In genomic region chr3:178203152-178203551, GRCh38 we compare ENCODE assay signal across 12 cellular contexts.
DNase-seq lines count a peak whose midpoint lies in the region; ATAC-seq and TF ChIP-seq lines count a peak whose summit lies in the region.
"Had no signal": no experiment of that assay in that cellular context is flagged by ENCODE, and none has a peak within 500 bp of the region (broad histone marks: within the 10 kb centered on the region; RNA-seq: fewer than 3 reads in every experiment).

No MANE protein-coding gene starts in this region.

- H3K36me3 ChIP-seq in SK-N-SH (replicated peaks in 1 of 2; ENCODE audit: control insufficient read depth in 1 of 2, insufficient read depth in 2 of 2, low read length in 1 of 2): no peaks in the 10 kb centered on the region

- H3F3A ChIP-seq in SK-N-SH (replicated peaks; ENCODE audit: insufficient read depth): no peaks in the 10 kb centered on the region

- no peak overlapping the region for H3K27ac Mint-ChIP-seq in activated CD4-positive, alpha-beta memory T cell treated with anti-CD3 and anti-CD28 coated beads, Interleukin-2, amount 10 ng/mL, durations not matched to agents 7 days and 5 days
- no peak overlapping the region for H3K27ac Mint-ChIP-seq in T-helper 17 cell

- H3K36me3 Mint-ChIP-seq in activated CD4-positive, alpha-beta memory T cell treated with anti-CD3 and anti-CD28 coated beads, Interleukin-2, amount 10 ng/mL, durations not matched to agents 7 days and 5 days (ENCODE audit: low read depth): no peaks in the 10 kb centered on the region
- H3K36me3 Mint-ChIP-seq in T-helper 17 cell (ENCODE audit: low read depth): no peaks in the 10 kb centered on the region

- H3K79me2 ChIP-seq in SK-N-SH (ENCODE audit: insufficient read depth): no peaks in the 10 kb centered on the region

- DNase-seq in CD1c-positive myeloid dendritic cell (ENCODE audit: extremely low spot score) (peak; percentile 17), SK-N-SH (no peak), fibroblast of the aortic adventitia (ENCODE audit: low read depth) (peak; percentile 54), pons (ENCODE audit: low spot score) (peak; percentile 57), T-helper 17 cell (no peak), NCI-H2196 (lab: John Stamatoyannopoulos, UW; ENCODE audit: unreplicated experiment) (no peak)
- no peak for DNase-seq in activated CD4-positive, alpha-beta memory T cell treated with anti-CD3 and anti-CD28 coated beads, Interleukin-2, amount 10 ng/mL, durations not matched to agents 7 days and 5 days
- DNase-seq: NCI-H1694; stimulated activated CD4-positive, alpha-beta T cell treated with anti-CD3 and anti-CD28 coated beads, Interleukin-15, amount 100 ng/mL, for 24 hours had no signal

- POLR2A ChIA-PET in SK-N-SH (lab: Yijun Ruan, JAX): no interaction called here
- POLR2A ChIA-PET in activated CD4-positive, alpha-beta memory T cell treated with anti-CD3 and anti-CD28 coated beads, Interleukin-2, amount 10 ng/mL, durations not matched to agents 7 days and 5 days (lab: Charles Lee): no interaction called here

- WGBS in SK-N-SH (ENCODE audit: low lambda C conversion rate): 71% methylated on average over 2 of the region's 2 CpGs

- no peak for TF ChIP-seq RAD21 in SK-N-SH (IDR thresholded peaks at IDR 0.05; ENCODE audit: low read length)

- peaks cover 0 to 22% of the 10 kb centered on the region in 2 experiments; a peak in 3 of 4 replicates for H3K4me1 ChIP-seq in SK-N-SH (ENCODE audit: control insufficient read depth in 1 of 2, insufficient read depth in 2 of 2, low read depth in 1 of 2, low read length in 1 of 2)

- H3K9me3 Mint-ChIP-seq in activated CD4-positive, alpha-beta memory T cell treated with anti-CD3 and anti-CD28 coated beads, Interleukin-2, amount 10 ng/mL, durations not matched to agents 7 days and 5 days: no peaks in the 10 kb centered on the region
- H3K9me3 Mint-ChIP-seq: CD14-positive monocyte had no signal

- no peaks in the 10 kb centered on the region for H3K27me3 Mint-ChIP-seq in activated CD4-positive, alpha-beta memory T cell treated with anti-CD3 and anti-CD28 coated beads, Interleukin-2, amount 10 ng/mL, durations not matched to agents 7 days and 5 days
- H3K27me3 Mint-ChIP-seq in T-helper 17 cell: no peaks in the 10 kb centered on the region

- H3K4me2 ChIP-seq in SK-N-SH: no peak overlapping the region

- H3K9me3 ChIP-seq in SK-N-SH: no peaks in the 10 kb centered on the region
- no peaks in the 10 kb centered on the region for H3K9me3 ChIP-seq in T-helper 17 cell (ENCODE audit: control insufficient read depth, low read length, poor library complexity, severe bottlenecking)

- H3K27me3 ChIP-seq in SK-N-SH (ENCODE audit: insufficient read depth): no peaks in the 10 kb centered on the region

- H3K9me2 ChIP-seq in SK-N-SH: no peaks in the 10 kb centered on the region

- H3K4me1 Mint-ChIP-seq in activated CD4-positive, alpha-beta memory T cell treated with anti-CD3 and anti-CD28 coated beads, Interleukin-2, amount 10 ng/mL, durations not matched to agents 7 days and 5 days: no peaks in the 10 kb centered on the region
- peaks cover 4% of the 10 kb centered on the region for H3K4me1 Mint-ChIP-seq in T-helper 17 cell

- no peak overlapping the region for H3K9ac ChIP-seq in SK-N-SH

- no peaks in the 10 kb centered on the region for H4K20me1 ChIP-seq in SK-N-SH (ENCODE audit: insufficient read depth)

- peak overlapping the region; percentile 54; the same call in 1 of the 2 replicates for H2AFZ ChIP-seq in SK-N-SH (ENCODE audit: low read depth)

- CTCF ChIA-PET in SK-N-SH (lab: Yijun Ruan, JAX): interaction anchor here (0.5 kb wide), 1 partner anchor 133 kb away, joined by 3 read pairs; no protein-coding TSS in a partner anchor
- CTCF ChIA-PET in activated CD4-positive, alpha-beta memory T cell treated with anti-CD3 and anti-CD28 coated beads, Interleukin-2, amount 10 ng/mL, durations not matched to agents 7 days and 5 days (lab: Charles Lee): no interaction called here

- TF ChIP-seq EP300 in SK-N-SH (IDR thresholded peaks at IDR 0.05; ENCODE audit: borderline replicate concordance in 1 of 2, low read depth in 1 of 2, low read length in 1 of 2): no peak

- ATAC-seq in HG03354 (IDR thresholded peaks at IDR 0.05; ENCODE audit: poor library complexity, severe bottlenecking, unreplicated experiment): no peak
- no peak for ATAC-seq in T-helper 17 cell

- peak overlapping the region in 1 of 2 experiments; percentile 97; a peak in 2 of 4 replicates for H3K27ac ChIP-seq in SK-N-SH (ENCODE audit: low read depth in 2 of 2, low read length in 1 of 2)
- H3K27ac ChIP-seq: epithelial cell of prostate had no signal

- H3K4me3 Mint-ChIP-seq in activated CD4-positive, alpha-beta memory T cell treated with anti-CD3 and anti-CD28 coated beads, Interleukin-2, amount 10 ng/mL, durations not matched to agents 7 days and 5 days: no peak overlapping the region
- H3K4me3 Mint-ChIP-seq in T-helper 17 cell: no peak overlapping the region
- H3K4me3 Mint-ChIP-seq: CD14-positive monocyte had no signal

- TF ChIP-seq CTCF in SK-N-SH (IDR thresholded peaks at IDR 0.05) (no peak), fibroblast of the aortic adventitia (IDR thresholded peaks at IDR 0.05; ENCODE audit: insufficient read depth, low read length) (no peak)

- H3K4me3 ChIP-seq in SK-N-SH (ENCODE audit: low read depth in 2 of 2, low read length in 1 of 2) (no peak overlapping the region), fibroblast of the aortic adventitia (ENCODE audit: low read depth, low read length) (no peak overlapping the region)

TF ChIP-seq in SK-N-SH, 30 proteins besides CTCF, POLR2A, EP300 and RAD21:
- TF ChIP-seq CHD2 (IDR thresholded peaks at IDR 0.05; ENCODE audit: low read length, partially characterized antibody) (no peak), YY1 (IDR thresholded peaks at IDR 0.05; ENCODE audit: low read depth) (no peak), MAX (IDR thresholded peaks at IDR 0.05; ENCODE audit: low read depth) (no peak), JUND (IDR thresholded peaks at IDR 0.05) (no peak), FOSL2 (IDR thresholded peaks at IDR 0.05; ENCODE audit: borderline replicate concordance, low read depth) (no peak), RCOR1 (IDR thresholded peaks at IDR 0.05; ENCODE audit: low read length) (no peak), TAF1 (IDR thresholded peaks at IDR 0.05; ENCODE audit: borderline replicate concordance, low read depth, low read length) (no peak), MXI1 (IDR thresholded peaks at IDR 0.05; ENCODE audit: low read depth, low read length) (no peak), NFIC (IDR thresholded peaks at IDR 0.05; ENCODE audit: borderline replicate concordance) (no peak), FOXM1 (IDR thresholded peaks at IDR 0.05; ENCODE audit: low read depth) (no peak), SIN3A (IDR thresholded peaks at IDR 0.05; ENCODE audit: borderline replicate concordance, low read depth, low read length) (no peak), ELF1 (IDR thresholded peaks at IDR 0.05) (no peak), FOXJ3 (CRISPR knock-in tag; IDR thresholded peaks at IDR 0.05) (no peak), GATA2 (CRISPR knock-in tag; IDR thresholded peaks at IDR 0.05) (no peak), NRF1 (IDR thresholded peaks at IDR 0.05; ENCODE audit: low read depth, low read length) (no peak)

Comparison
In these comparisons a context has a peak if more than half of its experiments do, and no peak if none do; other contexts are left out.
1. DNase-seq: peak in CD1c-positive myeloid dendritic cell (single experiment), fibroblast of the aortic adventitia (single experiment) and pons (single experiment); none in SK-N-SH (single experiment), activated CD4-positive, alpha-beta memory T cell treated with anti-CD3 and anti-CD28 coated beads, Interleukin-2, amount 10 ng/mL, durations not matched to agents 7 days and 5 days (single experiment), T-helper 17 cell (0 of 3) and NCI-H2196 (single experiment).